In genomic region chr17:46193626-46194392, GRCh38 we compare ENCODE assay signal across 8 cellular contexts. TPM values are rescaled to one million over a fixed set of nuclear protein-coding genes. Genes with fewer than 3 reads are reported as not detected.
A peak's percentile ranks its signal among the peaks of the same experiment; 100 is the strongest.
DNase-seq lines count a peak whose midpoint lies in the region; TF ChIP-seq lines count a peak whose summit lies in the region.

No MANE protein-coding gene starts in this region.

- H3K9me3 Mint-ChIP-seq in activated naive CD4-positive, alpha-beta T cell treated with anti-CD3 and anti-CD28 coated beads, Interleukin-2, amount 10 ng/mL, durations not matched to agents 7 days and 5 days: no peaks in the 10 kb centered on the region

- H3K4me3 Mint-ChIP-seq in activated naive CD4-positive, alpha-beta T cell treated with anti-CD3 and anti-CD28 coated beads, Interleukin-2, amount 10 ng/mL, durations not matched to agents 7 days and 5 days: peak overlapping the region; percentile 86

- H3K4me3 ChIP-seq in HFF-Myc (replicated peaks; ENCODE audit: low read depth, low read length): peak overlapping the region; percentile 92

- peaks cover 61% of the 10 kb centered on the region for H3K4me1 Mint-ChIP-seq in activated naive CD4-positive, alpha-beta T cell treated with anti-CD3 and anti-CD28 coated beads, Interleukin-2, amount 10 ng/mL, durations not matched to agents 7 days and 5 days

- in situ Hi-C loops in SK-MEL-5 (cut with HindIII; ENCODE audit: low pct_unique_long_range_greater_than_20kb, low sequenced_read_pairs): no loop called here

- H3K36me3 Mint-ChIP-seq in activated naive CD4-positive, alpha-beta T cell treated with anti-CD3 and anti-CD28 coated beads, Interleukin-2, amount 10 ng/mL, durations not matched to agents 7 days and 5 days: peaks cover 34% of the 10 kb centered on the region

- H3K27me3 Mint-ChIP-seq in activated naive CD4-positive, alpha-beta T cell treated with anti-CD3 and anti-CD28 coated beads, Interleukin-2, amount 10 ng/mL, durations not matched to agents 7 days and 5 days: no peaks in the 10 kb centered on the region

- DNase-seq in GM04503 (ENCODE audit: low read depth) (peak; percentile 88), HFF-Myc (ENCODE audit: extremely low read depth, low read depth) (peak; percentile 60), MV-4-11 (lab: John Stamatoyannopoulos, UW) (peak; percentile 98), SK-MEL-5 (ENCODE audit: low read depth, low spot score) (peak; percentile 97), globus pallidus (ENCODE audit: low spot score) (peak; percentile 99), nucleus accumbens (lab: John Stamatoyannopoulos, UW) (peak; percentile 68 to 100 (median 94)), superior temporal gyrus (ENCODE audit: extremely low spot score) (peak; percentile 99)
- peak; percentile 97 for DNase-seq in activated naive CD4-positive, alpha-beta T cell treated with anti-CD3 and anti-CD28 coated beads, Interleukin-2, amount 10 ng/mL, durations not matched to agents 7 days and 5 days

- CTCF ChIA-PET in activated naive CD4-positive, alpha-beta T cell treated with anti-CD3 and anti-CD28 coated beads, Interleukin-2, amount 10 ng/mL, durations not matched to agents 7 days and 5 days (lab: Charles Lee): interaction anchor here (0.9 to 2.4 kb wide), 7 partner anchors 13 to 137 kb away, joined by 3 to 8 read pairs (median 4); no protein-coding TSS in a partner anchor

- H3K27ac Mint-ChIP-seq in activated naive CD4-positive, alpha-beta T cell treated with anti-CD3 and anti-CD28 coated beads, Interleukin-2, amount 10 ng/mL, durations not matched to agents 7 days and 5 days: peak overlapping the region; percentile 98

- no peak for TF ChIP-seq CTCF in HFF-Myc (IDR thresholded peaks at IDR 0.05; ENCODE audit: low read depth, low read length, missing control alignments)

RNA-seq across cellular contexts. Expression of gene KANSL1, which starts 0.6 kb away (rescaled TPM):
- 34.7 and 35.6 TPM in 2 replicates for total RNA-seq in SK-MEL-5 (2014; rRNA removed; shearing (Covaris generic))
- polyA plus RNA-seq in SK-MEL-5 (2015; cell fraction: cytosol; rRNA removed): 27.4 and 38.8 TPM in 2 replicates
- 79.1 and 96.4 TPM in 2 replicates for polyA plus RNA-seq in SK-MEL-5 (2015; cell fraction: nucleus; rRNA removed)

Comparison
In these comparisons a context has a peak if more than half of its experiments do, and no peak if none do; other contexts are left out.
1. Peak in every context shown above with its lines: DNase-seq and H3K4me3 ChIP-seq.